9 cellular contexts compared by ENCODE assay signal in genomic region chr3:117019082-117019713, GRCh38.
A peak's percentile ranks its signal among the peaks of the same experiment; 100 is the strongest.
DNase-seq lines count a peak whose midpoint lies in the region; ATAC-seq, FAIRE-seq and TF ChIP-seq lines count a peak whose summit lies in the region.
"Had no signal": no experiment of that assay in that cellular context is flagged by ENCODE, and none has a peak within 500 bp of the region (broad histone marks: within the 10 kb centered on the region; RNA-seq: fewer than 3 reads in every experiment).

No MANE protein-coding gene starts in this region.

- CTCF ChIA-PET in mammary epithelial cell (lab: Charles Lee; ENCODE audit: low non-redundant PET): no interaction called here

- peak; percentile 55 for ATAC-seq in GM21825 (IDR thresholded peaks at IDR 0.05; ENCODE audit: unreplicated experiment)
- ATAC-seq in stimulated activated naive CD8-positive, alpha-beta T cell treated with anti-CD3 and anti-CD28 coated beads, Interleukin-15, amount 100 ng/mL, for 72 hours: no peak
- ATAC-seq: naive thymus-derived CD8-positive, alpha-beta T cell had no signal

- H3K27ac ChIP-seq in OCI-LY3 (ENCODE audit: low read length): no peak overlapping the region
- H3K27ac ChIP-seq in mammary epithelial cell (ENCODE audit: insufficient read depth, low read depth, low read length): no peak overlapping the region
- H3K27ac ChIP-seq in kidney (ENCODE audit: low read depth in 2 of 2, low read length in 2 of 2): no peak overlapping the region

- H3K9me3 ChIP-seq in OCI-LY3 (ENCODE audit: insufficient read depth, low read length) (no peaks in the 10 kb centered on the region), mammary epithelial cell (replicated peaks; ENCODE audit: insufficient read depth, low read length) (no peaks in the 10 kb centered on the region), kidney (ENCODE audit: control insufficient read depth in 1 of 2, low read length in 2 of 2) (no peaks in the 10 kb centered on the region)

- no peak for FAIRE-seq in kidney (lab: Jason Lieb, UNC)

- intact Hi-C loops in mammary epithelial cell (cut with micrococcal nuclease) (loop anchor here (2.0 kb wide), 1 partner anchor 1798 kb away; no protein-coding TSS in a partner anchor), kidney (cut with DNase I) (no loop called here)

- no peak overlapping the region for H3K4me3 ChIP-seq in Jurkat, Clone E6-1 (ENCODE audit: low read length)
- H3K4me3 ChIP-seq in OCI-LY3 (ENCODE audit: low read length) (peak overlapping the region; percentile 66), mammary epithelial cell (replicated peaks in 1 of 3; ENCODE audit: insufficient read depth in 1 of 3, low read depth in 2 of 3, low read length in 3 of 3) (no peak overlapping the region), kidney (ENCODE audit: low read length in 2 of 2) (no peak overlapping the region)

- H3K9ac ChIP-seq in OCI-LY3 (ENCODE audit: low read length): 0 out of 2 replicates have a peak overlapping the region, but pooled peaks have one; percentile 36
- H3K9ac ChIP-seq in mammary epithelial cell (ENCODE audit: insufficient read depth, low read length): no peak overlapping the region
- no peak overlapping the region for H3K9ac ChIP-seq in kidney (ENCODE audit: low read length in 2 of 2)

- H4K20me1 ChIP-seq in OCI-LY3 (ENCODE audit: insufficient read depth, low read length) (no peaks in the 10 kb centered on the region), mammary epithelial cell (ENCODE audit: insufficient read depth, low read length) (no peaks in the 10 kb centered on the region)

- no peaks in the 10 kb centered on the region for H3K27me3 Mint-ChIP-seq in activated T-cell treated with anti-CD3 and anti-CD28 coated beads, Interleukin-2, amount 50 U/mL, for 24 hours
- peaks cover 9% of the 10 kb centered on the region for H3K27me3 Mint-ChIP-seq in stimulated activated naive CD8-positive, alpha-beta T cell treated with anti-CD3 and anti-CD28 coated beads, Interleukin-15, amount 100 ng/mL, for 72 hours

- H3K79me2 ChIP-seq in OCI-LY3 (ENCODE audit: low read length) (no peaks in the 10 kb centered on the region), mammary epithelial cell (ENCODE audit: insufficient read depth, low read length) (no peaks in the 10 kb centered on the region)

- H2AFZ ChIP-seq in OCI-LY3 (ENCODE audit: low read depth, low read length): peak overlapping the region; percentile 49; the same call in 1 of the 2 replicates
- no peak overlapping the region for H2AFZ ChIP-seq in mammary epithelial cell (ENCODE audit: low read depth, low read length)

- TF ChIP-seq CTCF in OCI-LY3 (IDR thresholded peaks at IDR 0.05; ENCODE audit: low read depth, low read length) (peak; percentile 86), mammary epithelial cell (conservative IDR thresholded peaks at IDR 0.05 in 1 of 2, IDR thresholded peaks at IDR 0.05 in 1 of 2; ENCODE audit: extremely low read depth in 1 of 2, insufficient read depth in 1 of 2, low read depth in 1 of 2, low read length in 2 of 2) (peak; percentile 69 to 82), kidney (IDR thresholded peaks at IDR 0.05; ENCODE audit: borderline replicate concordance, extremely low read depth, insufficient read depth) (peak; percentile 91)

- no peak overlapping the region for H3K4me3 Mint-ChIP-seq in activated T-cell treated with anti-CD3 and anti-CD28 coated beads, Interleukin-2, amount 50 U/mL, for 24 hours
- H3K4me3 Mint-ChIP-seq in stimulated activated naive CD8-positive, alpha-beta T cell treated with anti-CD3 and anti-CD28 coated beads, Interleukin-15, amount 100 ng/mL, for 72 hours: no peak overlapping the region

- no peaks in the 10 kb centered on the region for H3K36me3 Mint-ChIP-seq in activated T-cell treated with anti-CD3 and anti-CD28 coated beads, Interleukin-2, amount 50 U/mL, for 24 hours (ENCODE audit: low read depth)
- H3K36me3 Mint-ChIP-seq: naive thymus-derived CD8-positive, alpha-beta T cell had no signal

- 31% methylated on average over 7 of the region's 7 CpGs for WGBS in mammary epithelial cell (ENCODE audit: low coverage, missing lambda C conversion rate)

- H3K4me1 ChIP-seq in OCI-LY3 (ENCODE audit: low read length) (peaks cover 47% of the 10 kb centered on the region), mammary epithelial cell (ENCODE audit: insufficient read depth, low read length) (no peaks in the 10 kb centered on the region), kidney (ENCODE audit: control insufficient read depth in 1 of 2, insufficient read depth in 1 of 2, low read depth in 1 of 2, low read length in 2 of 2) (no peaks in the 10 kb centered on the region)

- H3K4me2 ChIP-seq in OCI-LY3 (ENCODE audit: low read length): peak overlapping the region; percentile 86
- H3K4me2 ChIP-seq in mammary epithelial cell (ENCODE audit: insufficient read depth, low read depth, low read length): no peak overlapping the region

- no peak overlapping the region for H3K27ac Mint-ChIP-seq in activated T-cell treated with anti-CD3 and anti-CD28 coated beads, Interleukin-2, amount 50 U/mL, for 24 hours
- no peak overlapping the region for H3K27ac Mint-ChIP-seq in stimulated activated naive CD8-positive, alpha-beta T cell treated with anti-CD3 and anti-CD28 coated beads, Interleukin-15, amount 100 ng/mL, for 72 hours
- H3K27ac Mint-ChIP-seq: naive thymus-derived CD8-positive, alpha-beta T cell had no signal

- in situ Hi-C loops in mammary epithelial cell (cut with MboI; ENCODE audit: low sequenced_read_pairs in 2 of 2): no loop called here

- H3K27me3 ChIP-seq in OCI-LY3 (ENCODE audit: low read depth, low read length) (peaks cover 3% of the 10 kb centered on the region), mammary epithelial cell (ENCODE audit: insufficient read depth, low read length) (no peaks in the 10 kb centered on the region)

- H3K36me3 ChIP-seq in OCI-LY3 (replicated peaks; ENCODE audit: low read depth, low read length) (no peaks in the 10 kb centered on the region), mammary epithelial cell (ENCODE audit: insufficient read depth, low read length) (no peaks in the 10 kb centered on the region), kidney (ENCODE audit: control insufficient read depth in 1 of 2, insufficient read depth in 2 of 2, low read length in 2 of 2) (no peaks in the 10 kb centered on the region)

- BruUV-seq in mammary epithelial cell (replicated peaks; lab: Mats Ljungman, UMichigan): no TSS peak

- peak; percentile 20 to 39 for DNase-seq in activated T-cell treated with anti-CD3 and anti-CD28 coated beads, Interleukin-2, amount 50 U/mL, for 48 hours
- DNase-seq in activated T-cell treated with anti-CD3 and anti-CD28 coated beads, Interleukin-2, amount 50 U/mL, for 24 hours: no peak
- DNase-seq in Jurkat, Clone E6-1 (ENCODE audit: low read depth, low spot score): peak; percentile 42
- DNase-seq in mammary epithelial cell (peak; percentile 28), kidney (no peak)
- peak; percentile 4 to 12 for DNase-seq in stimulated activated naive CD8-positive, alpha-beta T cell treated with anti-CD3 and anti-CD28 coated beads, Interleukin-15, amount 100 ng/mL, for 72 hours

- dilution Hi-C loops in mammary epithelial cell (cut with HindIII; ENCODE audit: low sequenced_read_pairs): no loop called here

- no peaks in the 10 kb centered on the region for H3K4me1 Mint-ChIP-seq in activated T-cell treated with anti-CD3 and anti-CD28 coated beads, Interleukin-2, amount 50 U/mL, for 24 hours (ENCODE audit: low read depth)
- H3K4me1 Mint-ChIP-seq in stimulated activated naive CD8-positive, alpha-beta T cell treated with anti-CD3 and anti-CD28 coated beads, Interleukin-15, amount 100 ng/mL, for 72 hours: no peaks in the 10 kb centered on the region

- no peaks in the 10 kb centered on the region for H3K9me3 Mint-ChIP-seq in activated T-cell treated with anti-CD3 and anti-CD28 coated beads, Interleukin-2, amount 50 U/mL, for 24 hours
- H3K9me3 Mint-ChIP-seq in stimulated activated naive CD8-positive, alpha-beta T cell treated with anti-CD3 and anti-CD28 coated beads, Interleukin-15, amount 100 ng/mL, for 72 hours: peaks cover 0 to 7% of the 10 kb centered on the region in 2 donors

Comparison
In these comparisons a context has a peak if more than half of its experiments do, and no peak if none do; other contexts are left out.
1. DNase-seq: peak in activated T-cell treated with anti-CD3 and anti-CD28 coated beads, Interleukin-2, amount 50 U/mL, for 48 hours (2 of 2), Jurkat, Clone E6-1 (single experiment), mammary epithelial cell (single experiment) and stimulated activated naive CD8-positive, alpha-beta T cell treated with anti-CD3 and anti-CD28 coated beads, Interleukin-15, amount 100 ng/mL, for 72 hours (2 of 2); none in activated T-cell treated with anti-CD3 and anti-CD28 coated beads, Interleukin-2, amount 50 U/mL, for 24 hours (single experiment) and kidney (single experiment).
2. Peak in every context shown above with its lines, with median percentiles within 50 percentile points of each other: CTCF ChIP-seq.